ENCODE assay signal across 8 cellular contexts in genomic region chr7:137981668-137982067, GRCh38. TPM values are rescaled to one million over a fixed set of nuclear protein-coding genes. Genes with fewer than 3 reads are reported as not detected.
DNase-seq lines count a peak whose midpoint lies in the region; ATAC-seq, FAIRE-seq and TF ChIP-seq lines count a peak whose summit lies in the region.
"Had no signal": no experiment of that assay in that cellular context is flagged by ENCODE, and none has a peak within 500 bp of the region (broad histone marks: within the 10 kb centered on the region; RNA-seq: fewer than 3 reads in every experiment).

No MANE protein-coding gene starts in this region.

- no peak for TF ChIP-seq EP300 in transverse colon (IDR thresholded peaks at IDR 0.05; ENCODE audit: low read depth)

- CTCF ChIA-PET in activated B cell treated with CpG ODN at 0.5 μM for 24 hours (lab: Charles Lee) = interaction anchor here (1.2 to 1.3 kb wide), 2 partner anchors 23 to 78 kb away, joined by 3 read pairs; no protein-coding TSS in a partner anchor

- in situ Hi-C loops in transverse colon (cut with MboI; ENCODE audit: low pct_ligation_motif_present in 1 of 4, low pct_unique_long_range_greater_than_20kb in 1 of 4, low sequenced_read_pairs in 3 of 4) = no loop called here

- H3K4me3 ChIP-seq in transverse colon = no peak overlapping the region
- no peak overlapping the region for H3K4me3 ChIP-seq in foreskin fibroblast (ENCODE audit: low read depth in 1 of 2, low read length in 2 of 2)

- H3K4me3 Mint-ChIP-seq in activated B cell treated with CpG ODN at 0.5 μM for 24 hours (no peak overlapping the region), endothelial cell (ENCODE audit: unreplicated experiment) (no peak overlapping the region)

- peaks cover 33% of the 10 kb centered on the region for H3K4me1 Mint-ChIP-seq in activated B cell treated with CpG ODN at 0.5 μM for 24 hours
- H3K4me1 Mint-ChIP-seq in endothelial cell (ENCODE audit: unreplicated experiment) = peaks cover 12% of the 10 kb centered on the region

- peak overlapping the region; percentile 56 to 99 (median 89) for H3K27ac ChIP-seq in transverse colon

- no peaks in the 10 kb centered on the region for H3K9me3 ChIP-seq in transverse colon

- no peak for TF ChIP-seq POLR2A in transverse colon (IDR thresholded peaks at IDR 0.05)

- peaks cover 32 to 89% (median 55%) of the 10 kb centered on the region in 4 donors for H3K4me1 ChIP-seq in transverse colon

- H3K36me3 Mint-ChIP-seq in activated B cell treated with CpG ODN at 0.5 μM for 24 hours (ENCODE audit: low read depth) (peaks cover 8% of the 10 kb centered on the region), endothelial cell (ENCODE audit: low read depth, unreplicated experiment) (peaks cover 28% of the 10 kb centered on the region)

- DNase-seq in GM19239 (ENCODE audit: insufficient read length, low spot score) (peak; percentile 18), activated B cell treated with CpG ODN at 0.5 μM for 24 hours (no peak), transverse colon (peak; percentile 27), foreskin fibroblast (no peak), hypothalamus (lab: John Stamatoyannopoulos, UW) (no peak), endothelial cell (ENCODE audit: low spot score) (no peak)
- DNase-seq: stimulated activated CD4-positive, alpha-beta T cell treated with anti-CD3 and anti-CD28 coated beads, Interleukin-4, amount 100 ng/mL, for 4 hours had no signal

- WGBS in transverse colon (ENCODE audit: low coverage in 1 of 2), 2 donors = 65 to 66% methylated on average over 4 of the region's 4 CpGs

- peak; percentile 63 for FAIRE-seq in GM19239 (lab: Jason Lieb, UNC)

- no peaks in the 10 kb centered on the region for H3K27me3 ChIP-seq in transverse colon

- TF ChIP-seq CTCF in activated B cell treated with CpG ODN at 0.5 μM for 24 hours (IDR thresholded peaks at IDR 0.05) (no peak), transverse colon (IDR thresholded peaks at IDR 0.05) (no peak), foreskin fibroblast (IDR thresholded peaks at IDR 0.05; ENCODE audit: low read depth, low read length) (no peak), endothelial cell (IDR thresholded peaks at IDR 0.05; ENCODE audit: unreplicated experiment) (no peak)

- peak overlapping the region; percentile 46 for H3K27ac Mint-ChIP-seq in activated B cell treated with CpG ODN at 0.5 μM for 24 hours
- H3K27ac Mint-ChIP-seq in endothelial cell (ENCODE audit: unreplicated experiment) = no peak overlapping the region

- peak; percentile 47 for ATAC-seq in HG02938 (IDR thresholded peaks at IDR 0.05; ENCODE audit: unreplicated experiment)
- ATAC-seq in activated B cell treated with CpG ODN at 0.5 μM for 24 hours (ENCODE audit: low read depth) = no peak

- H3K36me3 ChIP-seq in transverse colon = no peaks in the 10 kb centered on the region

- H3K9me3 Mint-ChIP-seq in activated B cell treated with CpG ODN at 0.5 μM for 24 hours (peaks cover 3% of the 10 kb centered on the region), endothelial cell (ENCODE audit: unreplicated experiment) (no peaks in the 10 kb centered on the region)

- intact Hi-C loops in activated B cell treated with CpG ODN at 0.5 μM for 24 hours (cut with micrococcal nuclease) = no loop called here
- intact Hi-C loops in transverse colon (cut with DNase I; ENCODE audit: low total_unique reads) = no loop called here

- POLR2A ChIA-PET in activated B cell treated with CpG ODN at 0.5 μM for 24 hours (lab: Charles Lee) = no interaction called here

- H3K27me3 Mint-ChIP-seq in activated B cell treated with CpG ODN at 0.5 μM for 24 hours = no peaks in the 10 kb centered on the region
- H3K27me3 Mint-ChIP-seq in endothelial cell (ENCODE audit: unreplicated experiment) = peaks cover 4% of the 10 kb centered on the region

RNA-seq across cellular contexts. Expression of gene CREB3L2, which starts 20.2 kb away (rescaled TPM):
- total RNA-seq in activated B cell treated with CpG ODN at 0.5 μM for 24 hours (16.6 and 21.7 TPM in 2 replicates), transverse colon (10 to 100 TPM; 16.4 to 37.0 (median 19.9) TPM), endothelial cell (ENCODE audit: unreplicated experiment) (50.6 TPM)

Comparison
In these comparisons a context has a peak if more than half of its experiments do, and no peak if none do; other contexts are left out.
1. DNase-seq: peak in GM19239 (single experiment) and transverse colon (single experiment); none in activated B cell treated with CpG ODN at 0.5 μM for 24 hours (single experiment), foreskin fibroblast (0 of 2), hypothalamus (0 of 51) and endothelial cell (single experiment).